9 cellular contexts compared by ENCODE assay signal in the genomic region with DNA sequence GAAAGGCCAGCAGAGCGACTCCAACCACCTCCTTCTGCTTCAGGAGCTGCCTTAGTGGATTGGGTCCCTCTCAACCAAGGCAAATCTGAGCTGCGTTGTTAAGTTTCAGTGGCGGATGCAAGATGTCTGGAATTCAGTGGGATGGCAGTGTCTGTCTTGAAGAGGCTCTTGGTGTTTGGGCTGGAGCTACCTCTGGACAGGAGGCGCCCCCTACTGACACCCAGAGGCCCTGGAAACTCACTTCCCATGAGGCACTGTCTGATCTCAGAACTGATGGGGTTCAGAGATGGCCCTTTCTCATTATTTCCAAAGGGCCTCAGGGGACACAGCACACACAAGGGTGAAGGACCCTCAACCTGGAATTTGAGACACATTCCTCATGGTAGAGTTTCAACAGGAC. TPM values are rescaled to one million over a fixed set of nuclear protein-coding genes. Genes with fewer than 3 reads are reported as not detected.
DNase-seq lines count a peak whose midpoint lies in the region; ATAC-seq and TF ChIP-seq lines count a peak whose summit lies in the region.
"Had no signal": no experiment of that assay in that cellular context is flagged by ENCODE, and none has a peak within 500 bp of the region (broad histone marks: within the 10 kb centered on the region; RNA-seq: fewer than 3 reads in every experiment).

No MANE protein-coding gene starts in this region.

- H3K27me3 Mint-ChIP-seq in immature natural killer cell (ENCODE audit: low read depth in 3 of 3) = peaks cover 0 to 4% (median 3%) of the 10 kb centered on the region in 3 donors

- H4K20me1 ChIP-seq in DND-41 (ENCODE audit: insufficient read depth, low read length) = 0 out of 2 replicates have a peak, but pooled peaks cover 4% of the 10 kb centered on the region

- H3K79me2 ChIP-seq in DND-41 (ENCODE audit: insufficient read depth, low read length) = no peaks in the 10 kb centered on the region

- no peaks in the 10 kb centered on the region for H3K4me1 ChIP-seq in DND-41 (ENCODE audit: insufficient read depth, low read length)

- no peaks in the 10 kb centered on the region for H3K9me3 ChIP-seq in DND-41 (ENCODE audit: insufficient read depth, low read length, severe bottlenecking)

- DNase-seq in DND-41 (peak; percentile 52), KG1 (lab: John Stamatoyannopoulos, UW) (peak; percentile 9), T-helper 9 cell (peak; percentile 38), astrocyte of the spinal cord (ENCODE audit: low read depth, low spot score) (peak; percentile 42), immature natural killer cell (peak; percentile 32 to 55 (median 43))
- DNase-seq in stimulated activated CD4-positive, alpha-beta T cell treated with anti-CD3 and anti-CD28 coated beads, Interleukin-15, amount 100 ng/mL, for 1 hour (ENCODE audit: low read depth in 1 of 2, low spot score in 1 of 2) = peak; percentile 19 to 35

- H3K9ac ChIP-seq in DND-41 (ENCODE audit: low read depth, low read length) = no peak overlapping the region

- H3K4me3 ChIP-seq in DND-41 (ENCODE audit: low read depth in 1 of 2, low read length in 2 of 2) (no peak overlapping the region), astrocyte of the spinal cord (ENCODE audit: low read depth, low read length) (no peak overlapping the region)

- no peak overlapping the region for H3K4me3 Mint-ChIP-seq in immature natural killer cell
- H3K4me3 Mint-ChIP-seq: dendritic cell treated with granulocyte-macrophage colony-stimulating factor and Interleukin-4, amounts not matched to agents 40 ng/mL and 50 ng/mL, for 4 days had no signal

- H2AFZ ChIP-seq in DND-41 (ENCODE audit: low read depth, low read length) = no peak overlapping the region

- H3K27ac Mint-ChIP-seq in immature natural killer cell = no peak overlapping the region
- H3K27ac Mint-ChIP-seq: dendritic cell treated with granulocyte-macrophage colony-stimulating factor and Interleukin-4, amounts not matched to agents 40 ng/mL and 50 ng/mL, for 4 days had no signal

- no peaks in the 10 kb centered on the region for H3K36me3 Mint-ChIP-seq in immature natural killer cell

- ATAC-seq in DND-41 (ENCODE audit: insufficient read depth, low read depth) (peak; percentile 56; the same call in 1 of the 3 replicates), GM18519 (IDR thresholded peaks at IDR 0.05; ENCODE audit: low FRiP score, unreplicated experiment) (no peak), GM18858 (IDR thresholded peaks at IDR 0.05; ENCODE audit: unreplicated experiment) (no peak)

- peak; percentile 63 for TF ChIP-seq CTCF in DND-41 (IDR thresholded peaks at IDR 0.05; ENCODE audit: borderline replicate concordance, extremely low read depth, low read length, poor library complexity, severe bottlenecking)
- TF ChIP-seq CTCF in astrocyte of the spinal cord (IDR thresholded peaks at IDR 0.05; ENCODE audit: low read depth, low read length) = peak; percentile 69

- H3K4me1 Mint-ChIP-seq in immature natural killer cell = no peaks in the 10 kb centered on the region

- no peaks in the 10 kb centered on the region for H3K27me3 ChIP-seq in DND-41 (ENCODE audit: insufficient read depth, low read length, poor library complexity)

- no peaks in the 10 kb centered on the region for H3K36me3 ChIP-seq in DND-41 (ENCODE audit: insufficient read depth, low read length)

- H3K4me2 ChIP-seq in DND-41 (ENCODE audit: insufficient read depth, low read length) = no peak overlapping the region

- H3K9me3 Mint-ChIP-seq in immature natural killer cell = no peaks in the 10 kb centered on the region
- H3K9me3 Mint-ChIP-seq: dendritic cell treated with granulocyte-macrophage colony-stimulating factor and Interleukin-4, amounts not matched to agents 40 ng/mL and 50 ng/mL, for 4 days had no signal

- in situ Hi-C loops in astrocyte of the spinal cord (cut with HindIII; ENCODE audit: low sequenced_read_pairs) = no loop called here

- no peak overlapping the region for H3K27ac ChIP-seq in DND-41 (ENCODE audit: low read length)

RNA-seq across cellular contexts. Expression of a gene that starts 6.0 kb away (rescaled TPM):
- not detected for polyA plus RNA-seq in immature natural killer cell
